ENCODE assay signal across 29 cellular contexts in genomic region chr3:179136195-179136594, GRCh38.
"Had no signal": no experiment of that assay in that cellular context is flagged by ENCODE, and none has a peak within 500 bp of the region (broad histone marks: within the 10 kb centered on the region; RNA-seq: fewer than 3 reads in every experiment).

No MANE protein-coding gene starts in this region.

- ATAC-seq: naive thymus-derived CD8-positive, alpha-beta T cell; psoas muscle; right cardiac atrium; right lobe of liver; stimulated activated memory B cell treated with anti-CD40 and anti-IgM and Interleukin-4, amounts not matched to agents 10 μg/mL and 1 μg/mL and 100 μg/mL, for 72 hours; stimulated activated naive CD8-positive, alpha-beta T cell treated with anti-CD3 and anti-CD28 coated beads, Interleukin-15, amount 100 ng/mL, for 72 hours; stimulated activated naive CD8-positive, alpha-beta T cell treated with anti-CD3 and anti-CD28 coated beads, Interleukin-15, Interleukin-2, amounts not matched to agents 100 U/mL and 50 U/mL, for 24 hours had no signal

- H3K9me3 ChIP-seq: neutrophil, ovary, psoas muscle, right lobe of liver, sigmoid colon, spleen, suprapubic skin, testis, tibial artery, transverse colon, vagina had no signal

- H3K4me1 ChIP-seq: parathyroid adenoma, psoas muscle, right lobe of liver, sigmoid colon, spleen, suprapubic skin, testis, tibial artery, vagina had no signal

- H3K27me3 ChIP-seq: neutrophil, ovary, right lobe of liver, sigmoid colon, spleen, testis, tibial artery, vagina had no signal

- H3K79me2 ChIP-seq: parathyroid adenoma had no signal

- H3K4me3 ChIP-seq: ovary, psoas muscle, right lobe of liver, sigmoid colon, smooth muscle cell, spleen, suprapubic skin, testis, tibial artery, transverse colon, vagina had no signal

- DNase-seq: naive thymus-derived CD8-positive, alpha-beta T cell; nephron progenitor cell; nucleus accumbens; ovary; posterior cingulate gyrus; psoas muscle; right cardiac atrium; right lobe of liver; sigmoid colon; spleen; stimulated activated CD4-positive, alpha-beta T cell treated with anti-CD3 and anti-CD28 coated beads, Interleukin-12 subunit alpha, Interleukin-12 subunit beta, amount 100 ng/mL, for 4 hours; stimulated activated CD4-positive, alpha-beta T cell treated with anti-CD3 and anti-CD28 coated beads, Interleukin-1b, Interleukin-23, amount 100 ng/mL, for 48 hours; stimulated activated CD4-positive, alpha-beta T cell treated with anti-CD3 and anti-CD28 coated beads, Interleukin-4, amount 100 ng/mL, for 1 hour; stimulated activated CD4-positive, alpha-beta T cell treated with anti-CD3 and anti-CD28 coated beads, Interleukin-4, amount 100 ng/mL, for 4 hours; stimulated activated CD8-positive, alpha-beta memory T cell treated with anti-CD3 and anti-CD28 coated beads, Interleukin-4, amount 100 ng/mL, for 48 hours; stimulated activated naive CD4-positive, alpha-beta T cell; stimulated activated naive CD8-positive, alpha-beta T cell treated with anti-CD3 and anti-CD28 coated beads, Interleukin-15, amount 100 ng/mL, for 72 hours; stimulated activated naive CD8-positive, alpha-beta T cell treated with anti-CD3 and anti-CD28 coated beads, Interleukin-15, Interleukin-2, amounts not matched to agents 100 U/mL and 50 U/mL, for 24 hours; substantia nigra; testis; tibial artery; transverse colon had no signal

- H3K27ac ChIP-seq: neutrophil, ovary, parathyroid adenoma, psoas muscle, right lobe of liver, sigmoid colon, spleen, suprapubic skin, testis, tibial artery, vagina had no signal

- H2AFZ ChIP-seq: parathyroid adenoma had no signal

- H3K36me3 ChIP-seq: neutrophil, ovary, right lobe of liver, sigmoid colon, spleen, suprapubic skin, tibial artery, transverse colon, vagina had no signal

- H3K4me2 ChIP-seq: smooth muscle cell had no signal

- FAIRE-seq: urothelium cell line had no signal
